2 cellular contexts compared by ENCODE assay signal in genomic region chr3:129500334-129500658, GRCh38.
TF ChIP-seq lines count a peak whose summit lies in the region.

No MANE protein-coding gene starts in this region.

TF ChIP-seq in IMR-90, 13 proteins besides CTCF, POLR2A, EP300 and RAD21:
- no peak for TF ChIP-seq RFX5 (IDR thresholded peaks at IDR 0.05; ENCODE audit: low read depth, low read length)
- TF ChIP-seq ELK1 (IDR thresholded peaks at IDR 0.05; ENCODE audit: borderline replicate concordance, low read depth, low read length) = no peak

TF ChIP-seq in liver, 16 proteins besides CTCF, POLR2A, EP300 and RAD21:
- TF ChIP-seq GABPA (IDR thresholded peaks at IDR 0.05 in 1 of 2, conservative IDR thresholded peaks at IDR 0.05 in 1 of 2) (no peak), YY1 (IDR thresholded peaks at IDR 0.05) (peak; percentile 51), HNF4A (conservative IDR thresholded peaks at IDR 0.05) (peak; percentile 80 to 83), RXRA (IDR thresholded peaks at IDR 0.05) (peak in 1 of 2 donors; percentile 70), EGR1 (IDR thresholded peaks at IDR 0.05; ENCODE audit: low read depth in 2 of 2) (no peak), FOXA2 (IDR thresholded peaks at IDR 0.05) (no peak), NR2F2 (IDR thresholded peaks at IDR 0.05) (no peak), TAF1 (conservative IDR thresholded peaks at IDR 0.05) (no peak), JUND (IDR thresholded peaks at IDR 0.05) (no peak), SP1 (IDR thresholded peaks at IDR 0.05) (peak; percentile 64), FOXA1 (IDR thresholded peaks at IDR 0.05) (no peak), HNF4G (IDR thresholded peaks at IDR 0.05) (peak; percentile 16)
- TF ChIP-seq, protein P1, sequence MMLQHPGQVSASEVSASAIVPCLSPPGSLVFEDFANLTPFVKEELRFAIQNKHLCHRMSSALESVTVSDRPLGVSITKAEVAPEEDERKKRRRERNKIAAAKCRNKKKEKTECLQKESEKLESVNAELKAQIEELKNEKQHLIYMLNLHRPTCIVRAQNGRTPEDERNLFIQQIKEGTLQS (IDR thresholded peaks at IDR 0.05) = no peak
- TF ChIP-seq, protein P2, sequence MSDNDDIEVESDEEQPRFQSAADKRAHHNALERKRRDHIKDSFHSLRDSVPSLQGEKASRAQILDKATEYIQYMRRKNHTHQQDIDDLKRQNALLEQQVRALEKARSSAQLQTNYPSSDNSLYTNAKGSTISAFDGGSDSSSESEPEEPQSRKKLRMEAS (IDR thresholded peaks at IDR 0.05) = no peak
- TF ChIP-seq, protein P3, sequence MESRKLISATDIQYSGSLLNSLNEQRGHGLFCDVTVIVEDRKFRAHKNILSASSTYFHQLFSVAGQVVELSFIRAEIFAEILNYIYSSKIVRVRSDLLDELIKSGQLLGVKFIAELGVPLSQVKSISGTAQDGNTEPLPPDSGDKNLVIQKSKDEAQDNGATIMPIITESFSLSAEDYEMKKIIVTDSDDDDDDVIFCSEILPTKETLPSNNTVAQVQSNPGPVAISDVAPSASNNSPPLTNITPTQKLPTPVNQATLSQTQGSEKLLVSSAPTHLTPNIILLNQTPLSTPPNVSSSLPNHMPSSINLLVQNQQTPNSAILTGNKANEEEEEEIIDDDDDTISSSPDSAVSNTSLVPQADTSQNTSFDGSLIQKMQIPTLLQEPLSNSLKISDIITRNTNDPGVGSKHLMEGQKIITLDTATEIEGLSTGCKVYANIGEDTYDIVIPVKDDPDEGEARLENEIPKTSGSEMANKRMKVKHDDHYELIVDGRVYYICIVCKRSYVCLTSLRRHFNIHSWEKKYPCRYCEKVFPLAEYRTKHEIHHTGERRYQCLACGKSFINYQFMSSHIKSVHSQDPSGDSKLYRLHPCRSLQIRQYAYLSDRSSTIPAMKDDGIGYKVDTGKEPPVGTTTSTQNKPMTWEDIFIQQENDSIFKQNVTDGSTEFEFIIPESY (IDR thresholded peaks at IDR 0.05) = no peak
- TF ChIP-seq, protein P4, sequence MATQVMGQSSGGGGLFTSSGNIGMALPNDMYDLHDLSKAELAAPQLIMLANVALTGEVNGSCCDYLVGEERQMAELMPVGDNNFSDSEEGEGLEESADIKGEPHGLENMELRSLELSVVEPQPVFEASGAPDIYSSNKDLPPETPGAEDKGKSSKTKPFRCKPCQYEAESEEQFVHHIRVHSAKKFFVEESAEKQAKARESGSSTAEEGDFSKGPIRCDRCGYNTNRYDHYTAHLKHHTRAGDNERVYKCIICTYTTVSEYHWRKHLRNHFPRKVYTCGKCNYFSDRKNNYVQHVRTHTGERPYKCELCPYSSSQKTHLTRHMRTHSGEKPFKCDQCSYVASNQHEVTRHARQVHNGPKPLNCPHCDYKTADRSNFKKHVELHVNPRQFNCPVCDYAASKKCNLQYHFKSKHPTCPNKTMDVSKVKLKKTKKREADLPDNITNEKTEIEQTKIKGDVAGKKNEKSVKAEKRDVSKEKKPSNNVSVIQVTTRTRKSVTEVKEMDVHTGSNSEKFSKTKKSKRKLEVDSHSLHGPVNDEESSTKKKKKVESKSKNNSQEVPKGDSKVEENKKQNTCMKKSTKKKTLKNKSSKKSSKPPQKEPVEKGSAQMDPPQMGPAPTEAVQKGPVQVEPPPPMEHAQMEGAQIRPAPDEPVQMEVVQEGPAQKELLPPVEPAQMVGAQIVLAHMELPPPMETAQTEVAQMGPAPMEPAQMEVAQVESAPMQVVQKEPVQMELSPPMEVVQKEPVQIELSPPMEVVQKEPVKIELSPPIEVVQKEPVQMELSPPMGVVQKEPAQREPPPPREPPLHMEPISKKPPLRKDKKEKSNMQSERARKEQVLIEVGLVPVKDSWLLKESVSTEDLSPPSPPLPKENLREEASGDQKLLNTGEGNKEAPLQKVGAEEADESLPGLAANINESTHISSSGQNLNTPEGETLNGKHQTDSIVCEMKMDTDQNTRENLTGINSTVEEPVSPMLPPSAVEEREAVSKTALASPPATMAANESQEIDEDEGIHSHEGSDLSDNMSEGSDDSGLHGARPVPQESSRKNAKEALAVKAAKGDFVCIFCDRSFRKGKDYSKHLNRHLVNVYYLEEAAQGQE (IDR thresholded peaks at IDR 0.05) = no peak
